In the genomic region with DNA sequence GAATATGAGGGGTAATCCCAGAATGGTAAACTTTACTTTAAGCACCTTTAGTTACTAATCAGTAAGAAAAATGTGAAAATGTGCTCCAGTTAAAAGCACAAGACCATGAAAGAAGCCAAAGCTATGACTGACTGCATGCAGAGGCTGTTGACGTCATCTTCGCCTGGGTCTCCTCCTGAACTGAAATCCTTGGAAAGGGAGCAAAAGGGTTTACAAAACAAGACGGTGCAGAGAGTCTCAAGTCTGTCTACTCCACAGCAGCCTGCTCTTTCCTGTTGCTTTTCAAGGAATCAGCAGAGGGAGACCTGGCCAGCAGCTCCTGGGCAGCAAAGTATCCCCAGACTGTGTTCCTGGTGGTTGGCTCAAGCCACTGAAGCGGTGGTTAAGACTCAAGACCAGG, we compare ENCODE assay signal across 1 cellular context.
TF ChIP-seq lines count a peak whose summit lies in the region.

No MANE protein-coding gene starts in this region.

TF ChIP-seq in endothelial cell of umbilical vein, 7 proteins besides CTCF, POLR2A, EP300 and RAD21 (continued from another document):
- TF ChIP-seq JUN (IDR thresholded peaks at IDR 0.05; ENCODE audit: borderline replicate concordance, insufficient read depth, insufficient read length, low read depth) (no peak), EZH2 (IDR thresholded peaks at IDR 0.05; ENCODE audit: borderline replicate concordance, low read depth, low read length, severe bottlenecking) (no peak), FOS (IDR thresholded peaks at IDR 0.05; ENCODE audit: borderline replicate concordance, insufficient read depth, low read length) (no peak), MYC (IDR thresholded peaks at IDR 0.05; ENCODE audit: low read depth, low read length) (no peak), POLR2AphosphoS5 (IDR thresholded peaks at IDR 0.05; ENCODE audit: insufficient read depth, low read depth, low read length) (no peak)
- TF ChIP-seq, protein P1, sequence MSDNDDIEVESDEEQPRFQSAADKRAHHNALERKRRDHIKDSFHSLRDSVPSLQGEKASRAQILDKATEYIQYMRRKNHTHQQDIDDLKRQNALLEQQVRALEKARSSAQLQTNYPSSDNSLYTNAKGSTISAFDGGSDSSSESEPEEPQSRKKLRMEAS (IDR thresholded peaks at IDR 0.05; ENCODE audit: insufficient read depth, insufficient read length), result no peak
